1 cellular context compared by ENCODE assay signal in the genomic region with DNA sequence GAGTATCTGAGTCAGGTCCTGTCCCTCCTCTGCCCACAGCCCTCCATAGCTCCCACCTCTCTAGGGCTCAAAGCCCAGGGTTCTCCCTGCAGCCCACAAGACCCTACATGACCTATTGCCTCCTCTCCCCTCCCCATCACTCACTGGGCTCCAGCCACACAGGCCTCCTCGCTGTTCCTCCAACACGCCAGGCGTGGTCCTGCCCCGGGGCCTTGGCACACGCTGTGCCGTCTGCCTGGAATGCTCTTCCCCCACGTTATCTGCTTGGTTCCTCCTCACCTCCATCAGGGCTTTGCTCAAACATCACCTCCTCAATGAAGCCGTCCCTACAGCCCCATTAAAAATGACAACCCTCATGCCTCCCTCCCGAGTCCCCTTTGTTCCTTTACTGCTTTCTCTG.
TF ChIP-seq lines count a peak whose summit lies in the region.

No MANE protein-coding gene starts in this region.

TF ChIP-seq in HepG2, 621 proteins besides CTCF, POLR2A, EP300 and RAD21:
- TF ChIP-seq SP5 (CRISPR knock-in tag; IDR thresholded peaks at IDR 0.05; ENCODE audit: borderline replicate concordance, low read depth) = no peak
- TF ChIP-seq PCBP1 (IDR thresholded peaks at IDR 0.05; ENCODE audit: borderline replicate concordance, low read depth, low read length) = 0 out of 2 replicates have a peak, but pooled peaks have one; percentile 14
